In the genomic region with DNA sequence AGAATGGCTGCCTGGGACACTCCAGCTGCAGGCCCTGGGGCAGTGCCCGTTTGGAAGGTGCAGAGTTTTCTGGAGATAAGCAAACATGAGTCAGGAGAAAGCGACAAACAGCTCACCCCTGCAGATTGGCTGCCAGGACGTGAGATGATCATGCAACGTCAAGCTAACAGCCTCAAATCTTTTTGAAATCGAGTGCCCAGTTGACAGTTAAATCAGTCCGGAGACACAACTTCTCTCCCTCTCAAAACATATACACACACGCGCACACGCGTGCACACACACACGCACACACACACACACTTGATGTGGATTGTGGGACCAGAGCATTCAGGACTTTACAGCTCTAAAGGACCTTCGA, we compare ENCODE assay signal across 1 cellular context.
TF ChIP-seq lines count a peak whose summit lies in the region.

No MANE protein-coding gene starts in this region.

TF ChIP-seq in K562, 482 proteins besides CTCF, POLR2A, EP300 and RAD21 (continues in another document):
- TF ChIP-seq POLR2AphosphoS5 (IDR thresholded peaks at IDR 0.05; ENCODE audit: control insufficient read depth, insufficient read depth, low read depth, low read length) = no peak
- TF ChIP-seq, protein P1, sequence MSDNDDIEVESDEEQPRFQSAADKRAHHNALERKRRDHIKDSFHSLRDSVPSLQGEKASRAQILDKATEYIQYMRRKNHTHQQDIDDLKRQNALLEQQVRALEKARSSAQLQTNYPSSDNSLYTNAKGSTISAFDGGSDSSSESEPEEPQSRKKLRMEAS (CRISPR knock-in tag; IDR thresholded peaks at IDR 0.05) = peak; percentile 36
- TF ChIP-seq E2F3 (CRISPR knock-in tag; IDR thresholded peaks at IDR 0.05) = 0 out of 2 replicates have a peak, but pooled peaks have one; percentile 42
- TF ChIP-seq, protein P2, sequence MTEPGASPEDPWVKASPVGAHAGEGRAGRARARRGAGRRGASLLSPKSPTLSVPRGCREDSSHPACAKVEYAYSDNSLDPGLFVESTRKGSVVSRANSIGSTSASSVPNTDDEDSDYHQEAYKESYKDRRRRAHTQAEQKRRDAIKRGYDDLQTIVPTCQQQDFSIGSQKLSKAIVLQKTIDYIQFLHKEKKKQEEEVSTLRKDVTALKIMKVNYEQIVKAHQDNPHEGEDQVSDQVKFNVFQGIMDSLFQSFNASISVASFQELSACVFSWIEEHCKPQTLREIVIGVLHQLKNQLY (CRISPR knock-in tag; conservative IDR thresholded peaks at IDR 0.05) = no peak
- no peak for TF ChIP-seq DNMT1 (IDR thresholded peaks at IDR 0.05)
- TF ChIP-seq, protein P3, sequence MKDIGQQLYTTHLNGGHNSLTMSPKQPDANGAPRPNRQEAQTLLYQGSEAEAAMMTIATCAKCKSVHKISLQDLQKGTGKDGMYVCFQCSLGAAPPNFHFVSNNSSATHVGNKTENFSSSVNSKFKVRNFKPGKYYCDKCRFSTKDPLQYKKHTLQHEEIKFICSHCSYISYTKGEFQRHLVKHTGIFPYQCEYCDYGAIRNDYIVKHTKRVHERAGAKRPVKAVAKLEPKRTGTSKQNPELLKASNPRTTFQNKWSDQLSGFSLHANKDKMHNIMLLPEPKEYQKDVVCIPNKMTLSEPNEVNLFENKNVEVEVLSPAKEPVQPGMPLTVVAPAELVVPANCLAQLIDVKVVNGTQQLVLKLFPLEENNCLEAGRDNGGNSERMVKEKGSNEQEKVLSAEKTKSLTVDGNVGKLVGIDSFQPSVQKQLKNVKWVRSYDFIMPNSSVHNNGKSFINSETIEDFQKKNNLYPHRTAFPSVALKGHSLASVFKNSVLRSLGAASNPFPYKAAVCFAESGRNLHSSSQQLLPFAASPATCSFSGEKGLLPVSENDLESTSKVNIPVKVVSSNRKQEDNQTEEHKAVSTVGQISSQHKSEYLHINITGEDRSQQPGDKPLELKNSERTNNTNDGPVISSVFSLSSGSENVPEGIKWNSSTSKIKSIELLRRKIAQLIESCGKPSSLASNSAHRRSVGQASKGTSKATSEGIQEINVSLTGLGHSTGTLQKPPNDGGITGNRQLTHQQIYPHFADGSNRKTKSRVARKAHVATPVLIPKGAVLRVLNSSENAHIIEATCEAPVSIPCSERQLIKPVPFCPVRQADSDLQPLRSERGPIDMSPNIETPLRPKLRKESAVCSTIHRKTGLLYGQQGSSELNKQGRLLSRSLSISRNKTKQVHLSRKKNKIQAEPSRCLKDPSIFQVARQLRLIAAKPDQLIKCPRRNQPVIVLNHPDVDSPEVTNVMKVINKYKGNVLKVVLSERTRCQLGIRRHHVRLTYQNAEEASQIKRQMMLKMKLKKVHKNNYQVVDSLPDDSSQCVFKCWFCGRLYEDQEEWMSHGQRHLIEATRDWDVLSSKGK (CRISPR knock-in tag; IDR thresholded peaks at IDR 0.05) = no peak
- TF ChIP-seq, protein P4, sequence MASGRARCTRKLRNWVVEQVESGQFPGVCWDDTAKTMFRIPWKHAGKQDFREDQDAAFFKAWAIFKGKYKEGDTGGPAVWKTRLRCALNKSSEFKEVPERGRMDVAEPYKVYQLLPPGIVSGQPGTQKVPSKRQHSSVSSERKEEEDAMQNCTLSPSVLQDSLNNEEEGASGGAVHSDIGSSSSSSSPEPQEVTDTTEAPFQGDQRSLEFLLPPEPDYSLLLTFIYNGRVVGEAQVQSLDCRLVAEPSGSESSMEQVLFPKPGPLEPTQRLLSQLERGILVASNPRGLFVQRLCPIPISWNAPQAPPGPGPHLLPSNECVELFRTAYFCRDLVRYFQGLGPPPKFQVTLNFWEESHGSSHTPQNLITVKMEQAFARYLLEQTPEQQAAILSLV (tag; IDR thresholded peaks at IDR 0.05) = 0 out of 2 replicates have a peak, but pooled peaks have one; percentile 29
- TF ChIP-seq HNRNPL (IDR thresholded peaks at IDR 0.05; ENCODE audit: low read depth, low read length) = peak; percentile 81; the same call in 1 of the 2 replicates
- TF ChIP-seq, protein P5, sequence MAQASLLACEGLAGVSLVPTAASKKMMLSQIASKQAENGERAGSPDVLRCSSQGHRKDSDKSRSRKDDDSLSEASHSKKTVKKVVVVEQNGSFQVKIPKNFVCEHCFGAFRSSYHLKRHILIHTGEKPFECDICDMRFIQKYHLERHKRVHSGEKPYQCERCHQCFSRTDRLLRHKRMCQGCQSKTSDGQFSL (CRISPR knock-in tag; IDR thresholded peaks at IDR 0.05) = no peak
- TF ChIP-seq, protein P5 (tag; IDR thresholded peaks at IDR 0.05) = no peak
- TF ChIP-seq, protein P6, sequence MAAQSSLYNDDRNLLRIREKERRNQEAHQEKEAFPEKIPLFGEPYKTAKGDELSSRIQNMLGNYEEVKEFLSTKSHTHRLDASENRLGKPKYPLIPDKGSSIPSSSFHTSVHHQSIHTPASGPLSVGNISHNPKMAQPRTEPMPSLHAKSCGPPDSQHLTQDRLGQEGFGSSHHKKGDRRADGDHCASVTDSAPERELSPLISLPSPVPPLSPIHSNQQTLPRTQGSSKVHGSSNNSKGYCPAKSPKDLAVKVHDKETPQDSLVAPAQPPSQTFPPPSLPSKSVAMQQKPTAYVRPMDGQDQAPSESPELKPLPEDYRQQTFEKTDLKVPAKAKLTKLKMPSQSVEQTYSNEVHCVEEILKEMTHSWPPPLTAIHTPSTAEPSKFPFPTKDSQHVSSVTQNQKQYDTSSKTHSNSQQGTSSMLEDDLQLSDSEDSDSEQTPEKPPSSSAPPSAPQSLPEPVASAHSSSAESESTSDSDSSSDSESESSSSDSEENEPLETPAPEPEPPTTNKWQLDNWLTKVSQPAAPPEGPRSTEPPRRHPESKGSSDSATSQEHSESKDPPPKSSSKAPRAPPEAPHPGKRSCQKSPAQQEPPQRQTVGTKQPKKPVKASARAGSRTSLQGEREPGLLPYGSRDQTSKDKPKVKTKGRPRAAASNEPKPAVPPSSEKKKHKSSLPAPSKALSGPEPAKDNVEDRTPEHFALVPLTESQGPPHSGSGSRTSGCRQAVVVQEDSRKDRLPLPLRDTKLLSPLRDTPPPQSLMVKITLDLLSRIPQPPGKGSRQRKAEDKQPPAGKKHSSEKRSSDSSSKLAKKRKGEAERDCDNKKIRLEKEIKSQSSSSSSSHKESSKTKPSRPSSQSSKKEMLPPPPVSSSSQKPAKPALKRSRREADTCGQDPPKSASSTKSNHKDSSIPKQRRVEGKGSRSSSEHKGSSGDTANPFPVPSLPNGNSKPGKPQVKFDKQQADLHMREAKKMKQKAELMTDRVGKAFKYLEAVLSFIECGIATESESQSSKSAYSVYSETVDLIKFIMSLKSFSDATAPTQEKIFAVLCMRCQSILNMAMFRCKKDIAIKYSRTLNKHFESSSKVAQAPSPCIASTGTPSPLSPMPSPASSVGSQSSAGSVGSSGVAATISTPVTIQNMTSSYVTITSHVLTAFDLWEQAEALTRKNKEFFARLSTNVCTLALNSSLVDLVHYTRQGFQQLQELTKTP (IDR thresholded peaks at IDR 0.05; ENCODE audit: low read depth in 1 of 2, partially characterized antibody in 2 of 2) = peak in 1 of 2 experiments; percentile 45
- no peak for TF ChIP-seq SUPT5H (IDR thresholded peaks at IDR 0.05)
- no peak for TF ChIP-seq TAF15 (IDR thresholded peaks at IDR 0.05; ENCODE audit: low read depth, low read length)
- peak; percentile 74 for TF ChIP-seq CXXC5 (CRISPR knock-in tag; IDR thresholded peaks at IDR 0.05)
- TF ChIP-seq ARNT (IDR thresholded peaks at IDR 0.05) = peak in 1 of 2 experiments; percentile 47; a peak in 1 of 4 replicates
- TF ChIP-seq CEBPG (CRISPR knock-in tag; IDR thresholded peaks at IDR 0.05) = peak; percentile 16; the same call in 1 of the 2 replicates
- TF ChIP-seq CEBPG (tag; conservative IDR thresholded peaks at IDR 0.05 in 1 of 2, IDR thresholded peaks at IDR 0.05 in 1 of 2) = no peak
- no peak for TF ChIP-seq TGIF2 (CRISPR knock-in tag; IDR thresholded peaks at IDR 0.05)
- TF ChIP-seq, protein P7, sequence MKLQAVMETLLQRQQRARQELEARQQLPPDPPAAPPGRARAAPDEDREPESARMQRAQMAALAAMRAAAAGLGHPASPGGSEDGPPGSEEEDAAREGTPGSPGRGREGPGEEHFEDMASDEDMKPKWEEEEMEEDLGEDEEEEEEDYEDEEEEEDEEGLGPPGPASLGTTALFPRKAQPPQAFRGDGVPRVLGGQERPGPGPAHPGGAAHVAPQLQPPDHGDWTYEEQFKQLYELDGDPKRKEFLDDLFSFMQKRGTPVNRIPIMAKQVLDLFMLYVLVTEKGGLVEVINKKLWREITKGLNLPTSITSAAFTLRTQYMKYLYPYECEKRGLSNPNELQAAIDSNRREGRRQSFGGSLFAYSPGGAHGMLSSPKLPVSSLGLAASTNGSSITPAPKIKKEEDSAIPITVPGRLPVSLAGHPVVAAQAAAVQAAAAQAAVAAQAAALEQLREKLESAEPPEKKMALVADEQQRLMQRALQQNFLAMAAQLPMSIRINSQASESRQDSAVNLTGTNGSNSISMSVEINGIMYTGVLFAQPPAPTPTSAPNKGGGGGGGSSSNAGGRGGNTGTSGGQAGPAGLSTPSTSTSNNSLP (IDR thresholded peaks at IDR 0.05; ENCODE audit: borderline replicate concordance, low read depth, low read length) = no peak
- no peak for TF ChIP-seq SMARCA5 (IDR thresholded peaks at IDR 0.05)
- TF ChIP-seq ZC3H8 (IDR thresholded peaks at IDR 0.05) = no peak
- peak; percentile 72 for TF ChIP-seq MAFF (IDR thresholded peaks at IDR 0.05; ENCODE audit: low read length)
- TF ChIP-seq FOXK2 (conservative IDR thresholded peaks at IDR 0.05 in 1 of 2, IDR thresholded peaks at IDR 0.05 in 1 of 2; ENCODE audit: low read depth in 2 of 2) = 0 out of 4 replicates have a peak, but pooled peaks of 1 of the 2 experiments have one; percentile 22
- no peak for TF ChIP-seq ZNF146 (CRISPR knock-in tag; IDR thresholded peaks at IDR 0.05; ENCODE audit: unreplicated experiment)
- TF ChIP-seq ZEB2 (IDR thresholded peaks at IDR 0.05) = no peak
- TF ChIP-seq ZNF586 (CRISPR knock-in tag; conservative IDR thresholded peaks at IDR 0.05) = no peak
- no peak for TF ChIP-seq SMARCC2 (IDR thresholded peaks at IDR 0.05; ENCODE audit: low read depth)
- TF ChIP-seq, protein P8, sequence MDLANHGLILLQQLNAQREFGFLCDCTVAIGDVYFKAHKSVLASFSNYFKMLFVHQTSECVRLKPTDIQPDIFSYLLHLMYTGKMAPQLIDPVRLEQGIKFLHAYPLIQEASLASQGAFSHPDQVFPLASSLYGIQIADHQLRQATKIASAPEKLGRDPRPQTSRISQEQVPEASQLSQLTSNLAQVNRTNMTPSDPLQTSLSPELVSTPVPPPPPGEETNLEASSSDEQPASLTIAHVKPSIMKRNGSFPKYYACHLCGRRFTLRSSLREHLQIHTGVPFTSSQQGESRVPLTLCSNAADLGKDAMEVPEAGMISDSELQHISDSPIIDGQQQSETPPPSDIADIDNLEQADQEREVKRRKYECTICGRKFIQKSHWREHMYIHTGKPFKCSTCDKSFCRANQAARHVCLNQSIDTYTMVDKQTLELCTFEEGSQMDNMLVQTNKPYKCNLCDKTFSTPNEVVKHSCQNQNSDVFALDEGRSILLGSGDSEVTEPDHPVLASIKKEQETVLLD (IDR thresholded peaks at IDR 0.05) = peak; percentile 81; the same call in 1 of the 2 replicates
- TF ChIP-seq RBM17 (IDR thresholded peaks at IDR 0.05; ENCODE audit: borderline replicate concordance, low read depth, low read length) = no peak
- peak; percentile 74 for TF ChIP-seq ZNF589 (CRISPR knock-in tag; IDR thresholded peaks at IDR 0.05; ENCODE audit: low read depth)
- TF ChIP-seq ZNF584 (CRISPR knock-in tag; IDR thresholded peaks at IDR 0.05; ENCODE audit: low read depth) = peak; percentile 48; the same call in 1 of the 2 replicates
- no peak for TF ChIP-seq PYGO2 (tag; IDR thresholded peaks at IDR 0.05)
- TF ChIP-seq, protein P9, sequence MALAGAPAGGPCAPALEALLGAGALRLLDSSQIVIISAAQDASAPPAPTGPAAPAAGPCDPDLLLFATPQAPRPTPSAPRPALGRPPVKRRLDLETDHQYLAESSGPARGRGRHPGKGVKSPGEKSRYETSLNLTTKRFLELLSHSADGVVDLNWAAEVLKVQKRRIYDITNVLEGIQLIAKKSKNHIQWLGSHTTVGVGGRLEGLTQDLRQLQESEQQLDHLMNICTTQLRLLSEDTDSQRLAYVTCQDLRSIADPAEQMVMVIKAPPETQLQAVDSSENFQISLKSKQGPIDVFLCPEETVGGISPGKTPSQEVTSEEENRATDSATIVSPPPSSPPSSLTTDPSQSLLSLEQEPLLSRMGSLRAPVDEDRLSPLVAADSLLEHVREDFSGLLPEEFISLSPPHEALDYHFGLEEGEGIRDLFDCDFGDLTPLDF (CRISPR knock-in tag; IDR thresholded peaks at IDR 0.05) = no peak
- TF ChIP-seq STAT5A (IDR thresholded peaks at IDR 0.05; ENCODE audit: borderline replicate concordance, low read length) = peak; percentile 40; the same call in 1 of the 2 replicates
- no peak for TF ChIP-seq SMAD2 (IDR thresholded peaks at IDR 0.05; ENCODE audit: low read depth, low read length)
- peak; percentile 67 for TF ChIP-seq TCF3 (CRISPR knock-in tag; IDR thresholded peaks at IDR 0.05)
- TF ChIP-seq FOSL1 (tag; conservative IDR thresholded peaks at IDR 0.05) = peak; percentile 84
- TF ChIP-seq RBM15 (IDR thresholded peaks at IDR 0.05; ENCODE audit: insufficient read depth, low read length) = no peak
- peak; percentile 88 for TF ChIP-seq C11orf30 (IDR thresholded peaks at IDR 0.05; ENCODE audit: low read depth)
- peak in 1 of 2 experiments; percentile 66; a peak in 1 of 4 replicates for TF ChIP-seq HDAC1 (IDR thresholded peaks at IDR 0.05)
- TF ChIP-seq TEAD4 (IDR thresholded peaks at IDR 0.05; ENCODE audit: low read length) = peak; percentile 64
- TF ChIP-seq TEAD4 (CRISPR knock-in tag; IDR thresholded peaks at IDR 0.05; ENCODE audit: borderline replicate concordance) = no peak
- peak; percentile 85 for TF ChIP-seq MTA1 (IDR thresholded peaks at IDR 0.05; ENCODE audit: borderline replicate concordance)
- TF ChIP-seq ARHGAP35 (IDR thresholded peaks at IDR 0.05; ENCODE audit: partially characterized antibody) = no peak
- TF ChIP-seq GATA2 (CRISPR knock-in tag; IDR thresholded peaks at IDR 0.05) = peak; percentile 60
- peak; percentile 81 for TF ChIP-seq DMBX1 (CRISPR knock-in tag; IDR thresholded peaks at IDR 0.05; ENCODE audit: borderline replicate concordance)
- TF ChIP-seq, protein P10, sequence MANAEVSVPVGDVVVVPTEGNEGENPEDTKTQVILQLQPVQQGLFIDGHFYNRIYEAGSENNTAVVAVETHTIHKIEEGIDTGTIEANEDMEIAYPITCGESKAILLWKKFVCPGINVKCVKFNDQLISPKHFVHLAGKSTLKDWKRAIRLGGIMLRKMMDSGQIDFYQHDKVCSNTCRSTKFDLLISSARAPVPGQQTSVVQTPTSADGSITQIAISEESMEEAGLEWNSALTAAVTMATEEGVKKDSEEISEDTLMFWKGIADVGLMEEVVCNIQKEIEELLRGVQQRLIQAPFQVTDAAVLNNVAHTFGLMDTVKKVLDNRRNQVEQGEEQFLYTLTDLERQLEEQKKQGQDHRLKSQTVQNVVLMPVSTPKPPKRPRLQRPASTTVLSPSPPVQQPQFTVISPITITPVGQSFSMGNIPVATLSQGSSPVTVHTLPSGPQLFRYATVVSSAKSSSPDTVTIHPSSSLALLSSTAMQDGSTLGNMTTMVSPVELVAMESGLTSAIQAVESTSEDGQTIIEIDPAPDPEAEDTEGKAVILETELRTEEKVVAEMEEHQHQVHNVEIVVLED (CRISPR knock-in tag; IDR thresholded peaks at IDR 0.05) = peak; percentile 54; the same call in 1 of the 2 replicates
- TF ChIP-seq NFRKB (IDR thresholded peaks at IDR 0.05; ENCODE audit: low read depth) = peak; percentile 52; the same call in 1 of the 2 replicates
- TF ChIP-seq ZNF143 (CRISPR knock-in tag; IDR thresholded peaks at IDR 0.05) = no peak
- TF ChIP-seq SOX6 (IDR thresholded peaks at IDR 0.05) = peak; percentile 26; the same call in 1 of the 2 replicates
- peak; percentile 75 for TF ChIP-seq ZNF766 (CRISPR knock-in tag; conservative IDR thresholded peaks at IDR 0.05)
